In genomic region chr19:35816846-35817245, GRCh38 we compare ENCODE assay signal across 34 cellular contexts. TPM values are rescaled to one million over a fixed set of nuclear protein-coding genes. Genes with fewer than 3 reads are reported as not detected.
"Had no signal": no experiment of that assay in that cellular context is flagged by ENCODE, and none has a peak within 500 bp of the region (broad histone marks: within the 10 kb centered on the region; RNA-seq: fewer than 3 reads in every experiment).

No MANE protein-coding gene starts in this region.

- H3K27ac Mint-ChIP-seq: memory B cell; neural progenitor cell; stimulated activated naive CD8-positive, alpha-beta T cell treated with anti-CD3 and anti-CD28 coated beads, Interleukin-15, amount 100 ng/mL, for 72 hours had no signal

- H3K9ac ChIP-seq: neural progenitor cell, parathyroid adenoma had no signal

- H3K36me3 ChIP-seq: esophagus muscularis mucosa, gastroesophageal sphincter, heart left ventricle, neural progenitor cell, prostate gland, right atrium auricular region, suprapubic skin, transverse colon, vagina had no signal

- H3K9me3 Mint-ChIP-seq: nephron; neural progenitor cell; stimulated activated naive CD8-positive, alpha-beta T cell treated with anti-CD3 and anti-CD28 coated beads, Interleukin-15, amount 100 ng/mL, for 72 hours had no signal

- H3K36me3 Mint-ChIP-seq: memory B cell, neural progenitor cell had no signal

- H3K27me3 ChIP-seq: foreskin keratinocyte, hepatocyte, neural progenitor cell, right atrium auricular region, vagina had no signal

- H3K9me3 ChIP-seq: esophagus muscularis mucosa, gastroesophageal sphincter, heart left ventricle, prostate gland, right atrium auricular region, suprapubic skin, transverse colon, vagina had no signal

- DNase-seq: dermis blood vessel endothelial cell; effector memory CD4-positive, alpha-beta T cell; foreskin keratinocyte; heart left ventricle; kidney; stimulated activated CD4-positive, alpha-beta T cell treated with anti-CD3 and anti-CD28 coated beads, Interleukin-12 subunit alpha, Interleukin-12 subunit beta, amount 100 ng/mL, for 4 hours; stimulated activated CD4-positive, alpha-beta T cell treated with anti-CD3 and anti-CD28 coated beads, Interleukin-1b, Interleukin-23, amount 100 ng/mL, for 48 hours; stimulated activated CD4-positive, alpha-beta T cell treated with anti-CD3 and anti-CD28 coated beads, Interleukin-4, amount 100 ng/mL, for 1 hour; stimulated activated CD8-positive, alpha-beta memory T cell treated with anti-CD3 and anti-CD28 coated beads, Interleukin-4, amount 100 ng/mL, for 48 hours; stimulated activated naive CD4-positive, alpha-beta T cell; stimulated activated naive CD8-positive, alpha-beta T cell treated with anti-CD3 and anti-CD28 coated beads, Interleukin-15, amount 100 ng/mL, for 72 hours; transverse colon had no signal

- H3K4me3 ChIP-seq: esophagus muscularis mucosa, gastroesophageal sphincter, heart left ventricle, hepatocyte, lung, neural progenitor cell, prostate gland, right atrium auricular region, smooth muscle cell, suprapubic skin, transverse colon, vagina had no signal

- ATAC-seq: foreskin keratinocyte; gastroesophageal sphincter; heart left ventricle; left lobe of liver; sciatic nerve; stimulated activated naive CD8-positive, alpha-beta T cell treated with anti-CD3 and anti-CD28 coated beads, Interleukin-15, amount 100 ng/mL, for 72 hours had no signal

- H3K4me3 Mint-ChIP-seq: memory B cell; nephron; neural progenitor cell; stimulated activated naive CD8-positive, alpha-beta T cell treated with anti-CD3 and anti-CD28 coated beads, Interleukin-15, amount 100 ng/mL, for 72 hours had no signal

- H3K27ac ChIP-seq: esophagus muscularis mucosa, foreskin keratinocyte, gastroesophageal sphincter, heart left ventricle, hepatocyte, neural progenitor cell, parathyroid adenoma, prostate gland, right atrium auricular region, suprapubic skin, transverse colon, vagina had no signal

- H3K4me1 Mint-ChIP-seq: memory B cell; nephron; stimulated activated naive CD8-positive, alpha-beta T cell treated with anti-CD3 and anti-CD28 coated beads, Interleukin-15, amount 100 ng/mL, for 72 hours had no signal

- H3K4me1 ChIP-seq: esophagus muscularis mucosa, foreskin keratinocyte, gastroesophageal sphincter, heart left ventricle, parathyroid adenoma, prostate gland, right atrium auricular region, suprapubic skin, transverse colon, vagina had no signal

RNA-seq across cellular contexts. Expression of gene PRODH2, which starts 4.2 kb away (rescaled TPM):
- total RNA-seq: dermis blood vessel endothelial cell, endothelial cell of umbilical vein, epithelial cell of proximal tubule, esophagus muscularis mucosa, fibroblast of lung, foreskin keratinocyte, gastroesophageal sphincter, heart left ventricle, lung, mononuclear cell, osteoblast, prostate gland, right atrium auricular region, sciatic nerve, smooth muscle cell, suprapubic skin, transverse colon, ureter, vagina had no signal

RNA-seq across cellular contexts. Expression of gene NPHS1, which starts 35.5 kb away (rescaled TPM):
- total RNA-seq: dermis blood vessel endothelial cell, endothelial cell of umbilical vein, epithelial cell of proximal tubule, esophagus muscularis mucosa, fibroblast of lung, foreskin keratinocyte, gastroesophageal sphincter, left lobe of liver, mononuclear cell, osteoblast, right atrium auricular region, sciatic nerve, smooth muscle cell, suprapubic skin, transverse colon, ureter, vagina had no signal

RNA-seq across cellular contexts. Expression of gene KIRREL2, which starts 39.9 kb away (rescaled TPM):
- total RNA-seq: dermis blood vessel endothelial cell, endothelial cell of umbilical vein, epithelial cell of proximal tubule, esophagus muscularis mucosa, gastroesophageal sphincter, kidney, liver, osteoblast, suprapubic skin, transverse colon, ureter, vagina had no signal

RNA-seq across cellular contexts. Expression of gene APLP1, which starts 51.5 kb away (rescaled TPM):
- total RNA-seq: mononuclear cell had no signal
